ENCODE assay signal across 9 cellular contexts in the genomic region with DNA sequence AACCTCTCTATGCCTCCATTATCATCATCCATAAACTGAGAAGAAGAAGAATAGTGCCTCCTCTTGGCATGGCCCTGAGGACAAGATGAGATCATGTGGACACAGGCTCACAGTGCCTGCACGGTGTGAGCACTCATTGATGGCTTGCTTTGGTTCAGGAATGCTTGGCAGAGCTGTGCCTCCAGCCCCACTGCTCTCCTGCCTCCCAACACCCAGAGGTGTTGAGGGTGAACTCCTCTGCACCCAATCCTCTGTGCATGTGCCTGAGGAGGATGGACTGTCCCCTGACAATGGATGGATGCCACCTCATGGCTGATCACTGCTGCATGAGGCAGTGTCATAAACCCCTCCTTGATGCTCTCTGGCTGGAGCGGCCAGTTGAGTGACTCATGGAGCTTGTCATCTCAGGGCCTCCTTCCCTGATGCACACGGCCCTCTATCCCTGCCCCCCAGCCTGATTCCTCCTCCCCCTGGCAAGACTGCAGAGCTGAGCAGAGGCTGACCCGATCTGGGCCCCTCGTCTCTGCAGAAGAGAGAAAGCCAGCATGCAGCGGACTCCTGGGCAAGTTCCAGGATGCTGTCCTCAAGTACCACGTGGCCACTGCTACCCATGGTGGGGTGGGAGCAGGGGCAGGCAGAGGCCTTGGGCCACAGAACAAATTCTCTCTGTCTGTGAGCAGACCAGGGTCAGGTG.
DNase-seq lines count a peak whose midpoint lies in the region; ATAC-seq and TF ChIP-seq lines count a peak whose summit lies in the region.
"Had no signal": no experiment of that assay in that cellular context is flagged by ENCODE, and none has a peak within 500 bp of the region (broad histone marks: within the 10 kb centered on the region; RNA-seq: fewer than 3 reads in every experiment).

No MANE protein-coding gene starts in this region.

- intact Hi-C loops in heart right ventricle (cut with DNase I) = no loop called here
- intact Hi-C loops in left ventricle myocardium inferior (cut with micrococcal nuclease) = no loop called here
- intact Hi-C loops in left ventricle myocardium superior (cut with micrococcal nuclease) = no loop called here
- intact Hi-C loops in aorta (cut with DNase I) = loop anchor here in 1 of 2 donors (10.0 kb wide), 1 partner anchor 134 kb away; a partner anchor contains a TSS

- H3K36me3 ChIP-seq in heart right ventricle = no peaks in the 10 kb centered on the region
- H3K36me3 ChIP-seq in left ventricle myocardium inferior = no peaks in the 10 kb centered on the region
- no peaks in the 10 kb centered on the region for H3K36me3 ChIP-seq in SJSA1
- no peaks in the 10 kb centered on the region for H3K36me3 ChIP-seq in aorta (ENCODE audit: control insufficient read depth in 1 of 2, insufficient read depth in 2 of 2, low read length in 1 of 2)

- H3K4me3 ChIP-seq in heart right ventricle (no peak overlapping the region), left ventricle myocardium inferior (no peak overlapping the region), SJSA1 (no peak overlapping the region), aorta (ENCODE audit: low read length in 2 of 2) (no peak overlapping the region)

- peak in 6 of 8 donors; percentile 23 to 57 (median 38) for ATAC-seq in heart right ventricle
- peak; percentile 27 for ATAC-seq in left ventricle myocardium superior
- peak; percentile 72 for ATAC-seq in aorta (ENCODE audit: low FRiP score)

- 29 to 39% methylated on average over 7 of the region's 7 CpGs for WGBS in heart right ventricle, 2 donors
- 5 to 14% methylated on average over 7 of the region's 7 CpGs for WGBS in aorta, 2 donors

- peaks cover 0 to 6% (median 0%) of the 10 kb centered on the region in 9 donors for H3K4me1 ChIP-seq in heart right ventricle
- no peaks in the 10 kb centered on the region for H3K4me1 ChIP-seq in left ventricle myocardium inferior
- H3K4me1 ChIP-seq in SJSA1 (replicated peaks) = peaks cover 56% of the 10 kb centered on the region
- H3K4me1 ChIP-seq in aorta (ENCODE audit: control insufficient read depth in 1 of 2, insufficient read depth in 2 of 2, low read length in 2 of 2) = peaks cover 10 to 11% of the 10 kb centered on the region in 2 donors

- DNase-seq in heart right ventricle (no peak), left ventricle myocardium inferior (no peak), SJSA1 (ENCODE audit: low read depth in 1 of 2, low spot score in 2 of 2) (peak; percentile 78 to 93), left ventricle myocardium superior (no peak), aorta (peak; percentile 67 to 87), mucosa of gallbladder (ENCODE audit: low spot score) (no peak), NCI-H82 treated with DMSO at 0.1 percent for 48 hours (lab: John Stamatoyannopoulos, UW; ENCODE audit: unreplicated experiment) (no peak), foreskin melanocyte (no peak)
- DNase-seq: T-helper 2 cell had no signal

- H3K27ac ChIP-seq in heart right ventricle (no peak overlapping the region), left ventricle myocardium inferior (replicated peaks) (no peak overlapping the region), SJSA1 (peak overlapping the region; percentile 75), aorta (ENCODE audit: low read depth in 1 of 2, low read length in 2 of 2) (no peak overlapping the region)

- TF ChIP-seq CTCF in heart right ventricle (IDR thresholded peaks at IDR 0.05) (no peak), left ventricle myocardium inferior (IDR thresholded peaks at IDR 0.05; ENCODE audit: borderline replicate concordance) (no peak)

- peaks cover 0 to 16% (median 4%) of the 10 kb centered on the region in 7 donors for H3K27me3 ChIP-seq in heart right ventricle
- peaks cover 56% of the 10 kb centered on the region for H3K27me3 ChIP-seq in left ventricle myocardium inferior (ENCODE audit: low read depth)
- H3K27me3 ChIP-seq in SJSA1 (replicated peaks) = no peaks in the 10 kb centered on the region
- H3K27me3 ChIP-seq in aorta (ENCODE audit: control insufficient read depth in 1 of 2, insufficient read depth in 2 of 2, low read length in 1 of 2) = no peaks in the 10 kb centered on the region

- H3K9me3 ChIP-seq in heart right ventricle (no peaks in the 10 kb centered on the region), left ventricle myocardium inferior (replicated peaks) (no peaks in the 10 kb centered on the region), SJSA1 (replicated peaks) (no peaks in the 10 kb centered on the region), aorta (ENCODE audit: control insufficient read depth, low read length) (no peaks in the 10 kb centered on the region)

Comparison
In these comparisons a context has a peak if more than half of its experiments do, and no peak if none do; other contexts are left out.
1. DNase-seq: peak in SJSA1 (2 of 2) and aorta (2 of 2); none in heart right ventricle (0 of 2), left ventricle myocardium inferior (single experiment), left ventricle myocardium superior (single experiment), mucosa of gallbladder (single experiment), NCI-H82 treated with DMSO at 0.1 percent for 48 hours (single experiment) and foreskin melanocyte (single experiment).
2. Peak in every context shown above with its lines, with median percentiles within 50 percentile points of each other: ATAC-seq.